ENCODE assay signal across 10 cellular contexts in the genomic region with DNA sequence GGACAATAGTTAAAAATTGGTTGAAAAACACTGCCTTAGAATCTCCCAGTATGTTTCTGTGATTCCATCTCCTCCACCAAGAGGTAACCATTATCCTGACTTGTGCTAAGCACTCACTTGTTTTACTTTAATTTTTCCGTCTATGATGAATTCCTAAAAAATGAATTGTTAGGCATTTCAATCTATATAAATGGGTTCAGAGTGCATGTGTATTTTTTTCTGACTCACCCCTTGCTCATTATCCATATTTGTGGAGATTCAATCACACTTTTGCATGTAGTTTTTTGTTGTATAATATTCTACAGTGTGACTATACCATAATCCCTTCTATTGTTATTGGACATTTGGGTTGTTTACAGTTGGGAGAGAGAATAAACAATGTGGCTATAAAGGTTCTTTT. TPM values are rescaled to one million over a fixed set of nuclear protein-coding genes. Genes with fewer than 3 reads are reported as not detected.
A peak's percentile ranks its signal among the peaks of the same experiment; 100 is the strongest.
DNase-seq lines count a peak whose midpoint lies in the region; ATAC-seq, FAIRE-seq and TF ChIP-seq lines count a peak whose summit lies in the region.
"Had no signal": no experiment of that assay in that cellular context is flagged by ENCODE, and none has a peak within 500 bp of the region (broad histone marks: within the 10 kb centered on the region; RNA-seq: fewer than 3 reads in every experiment).

No MANE protein-coding gene starts in this region.

- FAIRE-seq in urothelium cell line (lab: Jason Lieb, UNC), result no peak

- H3K9me3 ChIP-seq in DOHH2 (ENCODE audit: control insufficient read depth, insufficient read depth, low read length) (no peaks in the 10 kb centered on the region), MG63 (no peaks in the 10 kb centered on the region), neural progenitor cell (ENCODE audit: low read depth) (no peaks in the 10 kb centered on the region)

- TF ChIP-seq CTCF in DOHH2 (IDR thresholded peaks at IDR 0.05; ENCODE audit: low read depth, low read length, poor library complexity, severe bottlenecking) (no peak), chondrocyte (IDR thresholded peaks at IDR 0.05) (no peak), neural progenitor cell (IDR thresholded peaks at IDR 0.05) (no peak), omental fat pad (IDR thresholded peaks at IDR 0.05) (no peak)

- H3K9me3 Mint-ChIP-seq in chondrocyte (ENCODE audit: low read depth) (no peaks in the 10 kb centered on the region), neural progenitor cell (no peaks in the 10 kb centered on the region)

- H3K27me3 ChIP-seq in DOHH2 (ENCODE audit: control insufficient read depth, low read length), result no peaks in the 10 kb centered on the region
- H3K27me3 ChIP-seq in MG63, result no peaks in the 10 kb centered on the region
- H3K27me3 ChIP-seq in neural progenitor cell, result no peaks in the 10 kb centered on the region

- peaks cover 3% of the 10 kb centered on the region; the same call in 1 of the 2 replicates for H3K36me3 ChIP-seq in DOHH2 (ENCODE audit: control insufficient read depth, low read length)
- H3K36me3 ChIP-seq in MG63, result no peaks in the 10 kb centered on the region; the same call in 1 of the 2 replicates
- H3K36me3 ChIP-seq in neural progenitor cell, result no peaks in the 10 kb centered on the region

- no peak for ATAC-seq in HG03565 (IDR thresholded peaks at IDR 0.05; ENCODE audit: unreplicated experiment)
- no peak for ATAC-seq in omental fat pad (ENCODE audit: low FRiP score)

- peak overlapping the region; percentile 94 for H3K4me3 ChIP-seq in DOHH2 (ENCODE audit: low read length)
- H3K4me3 ChIP-seq in MG63, result peak overlapping the region; percentile 71
- H3K4me3 ChIP-seq in neural progenitor cell, result peak overlapping the region; percentile 88

- H3K4me3 Mint-ChIP-seq in chondrocyte (ENCODE audit: unreplicated experiment) (peak overlapping the region; percentile 51), neural progenitor cell (peak overlapping the region; percentile 97)

- H3K4me2 ChIP-seq in DOHH2 (ENCODE audit: low read length) (peak overlapping the region; percentile 84), neural progenitor cell (peak overlapping the region; percentile 97)

- H3K79me2 ChIP-seq in DOHH2 (ENCODE audit: control insufficient read depth, low read length) (peaks cover 79% of the 10 kb centered on the region), neural progenitor cell (ENCODE audit: low read depth) (peaks cover 53% of the 10 kb centered on the region)

- no peak overlapping the region for H3K27ac ChIP-seq in DOHH2 (ENCODE audit: low read depth, low read length)
- H3K27ac ChIP-seq in neural progenitor cell, result no peak overlapping the region

- H2AFZ ChIP-seq in neural progenitor cell (replicated peaks), result no peak overlapping the region

- H3F3A ChIP-seq in DOHH2 (ENCODE audit: control insufficient read depth, insufficient read depth), result peaks cover 2% of the 10 kb centered on the region; the same call in 1 of the 2 replicates
- peaks cover 15% of the 10 kb centered on the region for H3F3A ChIP-seq in neural progenitor cell (ENCODE audit: low read depth)

- no peak overlapping the region for H3K9ac ChIP-seq in neural progenitor cell

- DNase-seq in MG63 (no peak), chondrocyte (ENCODE audit: low spot score) (no peak), neural progenitor cell (ENCODE audit: low spot score) (no peak), activated gamma-delta T cell (lab: John Stamatoyannopoulos, UW) (no peak), urothelium cell line (ENCODE audit: low spot score) (no peak), omental fat pad (ENCODE audit: low spot score) (no peak)
- DNase-seq: foreskin melanocyte, NCI-H2107 had no signal

- H4K20me1 ChIP-seq in DOHH2 (ENCODE audit: control insufficient read depth, insufficient read depth, low read depth, low read length) (peaks cover 2% of the 10 kb centered on the region; the same call in 1 of the 2 replicates), neural progenitor cell (ENCODE audit: low read depth) (no peaks in the 10 kb centered on the region)

- H3K36me3 Mint-ChIP-seq in chondrocyte (ENCODE audit: low read depth) (no peaks in the 10 kb centered on the region), neural progenitor cell (no peaks in the 10 kb centered on the region)

- no peaks in the 10 kb centered on the region for H3K27me3 Mint-ChIP-seq in chondrocyte (ENCODE audit: low read depth)
- H3K27me3 Mint-ChIP-seq in neural progenitor cell (ENCODE audit: insufficient read depth, low read depth), result peaks cover 2% of the 10 kb centered on the region

- peaks cover 41% of the 10 kb centered on the region for H3K4me1 Mint-ChIP-seq in chondrocyte (ENCODE audit: low read depth)
- H3K4me1 Mint-ChIP-seq in neural progenitor cell, result peaks cover 26% of the 10 kb centered on the region

- H3K9me2 ChIP-seq in DOHH2 (replicated peaks; ENCODE audit: control insufficient read depth, low read length), result no peaks in the 10 kb centered on the region

- peak overlapping the region; percentile 22 for H3K27ac Mint-ChIP-seq in chondrocyte (ENCODE audit: unreplicated experiment)
- H3K27ac Mint-ChIP-seq in neural progenitor cell, result no peak overlapping the region

- H3K4me1 ChIP-seq in DOHH2 (ENCODE audit: control insufficient read depth, low read length) (peaks cover 29% of the 10 kb centered on the region), neural progenitor cell (peaks cover 11% of the 10 kb centered on the region)

RNA-seq across cellular contexts. Expression of a gene that starts 1.3 kb away (rescaled TPM):
- 126 and 240 TPM in 2 replicates for total RNA-seq in MG63 (2014; rRNA removed; shearing (Covaris generic); ENCODE audit: low replicate concordance)
- total RNA-seq in chondrocyte (59.2 to 94.1 TPM (median 66.2 TPM) in 3 replicates), neural progenitor cell (ENCODE audit: low replicate concordance) (50.1 and 125 TPM in 2 replicates), omental fat pad (10 to 100 TPM; 32.4 to 47.9 (median 45.9) TPM)

RNA-seq across cellular contexts. Expression of a gene that starts 1.6 kb away (rescaled TPM):
- total RNA-seq in MG63 (2014; rRNA removed; shearing (Covaris generic); ENCODE audit: low replicate concordance), result 0.62 and 0.86 TPM in 2 replicates
- total RNA-seq in chondrocyte (12.0 to 18.0 TPM (median 13.4 TPM) in 3 replicates), neural progenitor cell (ENCODE audit: low replicate concordance) (6.8 and 9.1 TPM in 2 replicates), omental fat pad (10 to 100 TPM; 17.1 to 36.9 (median 23.1) TPM)

RNA-seq across cellular contexts. Expression of a gene that starts 42.9 kb away (rescaled TPM):
- 29.3 and 39.6 TPM in 2 replicates for total RNA-seq in MG63 (2014; rRNA removed; shearing (Covaris generic); ENCODE audit: low replicate concordance)
- 29.0 to 38.3 TPM (median 35.8 TPM) in 3 replicates for total RNA-seq in chondrocyte
- 10.9 and 11.4 TPM in 2 replicates for total RNA-seq in neural progenitor cell (ENCODE audit: low replicate concordance)
- 100 to 1,000 TPM; 204 to 455 (median 293) TPM for total RNA-seq in omental fat pad
